ENCODE assay signal across 18 cellular contexts in the genomic region with DNA sequence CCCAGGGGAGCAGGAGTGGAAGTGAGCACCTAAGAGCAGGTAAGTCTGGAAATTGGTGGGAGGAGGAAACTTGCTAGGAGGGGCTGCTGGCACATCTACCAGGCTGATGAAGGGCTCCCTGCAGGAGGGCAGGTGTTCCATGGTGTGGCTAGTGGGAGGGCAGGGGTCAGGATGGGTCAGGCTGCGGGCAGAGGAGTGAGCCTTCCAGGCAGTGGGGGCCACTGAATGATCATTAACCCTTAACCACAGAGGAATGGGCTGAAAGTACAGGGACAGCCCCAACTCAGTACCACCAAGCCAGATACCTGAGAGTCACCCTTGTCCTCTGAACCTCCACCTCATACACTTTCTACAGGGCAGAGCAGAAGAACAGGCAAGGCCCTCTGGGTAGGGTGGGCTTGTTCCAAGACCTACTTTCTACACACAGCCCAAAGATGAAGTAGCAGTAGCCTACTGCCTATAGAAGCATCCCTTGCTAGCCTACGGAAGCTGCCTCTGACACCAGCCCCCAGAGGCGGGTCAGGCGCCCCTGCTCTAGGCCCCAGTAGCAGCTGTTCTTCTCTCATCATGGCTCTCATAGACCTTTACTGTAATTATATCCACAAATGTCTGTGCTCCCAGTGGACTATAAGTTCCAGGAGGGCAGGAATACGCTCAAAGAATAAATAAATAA. TPM values are rescaled to one million over a fixed set of nuclear protein-coding genes. Genes with fewer than 3 reads are reported as not detected.
"Had no signal": no experiment of that assay in that cellular context is flagged by ENCODE, and none has a peak within 500 bp of the region (broad histone marks: within the 10 kb centered on the region; RNA-seq: fewer than 3 reads in every experiment).

No MANE protein-coding gene starts in this region.

- ATAC-seq: activated T-cell treated with anti-CD3 and anti-CD28 coated beads, Interleukin-2, amount 50 U/mL, for 72 hours; gastrocnemius medialis; heart left ventricle; naive thymus-derived CD4-positive, alpha-beta T cell had no signal

- H3K27ac Mint-ChIP-seq: activated CD4-positive, alpha-beta T cell treated with anti-CD3 and anti-CD28 coated beads, Interleukin-2, amount 10 ng/mL, durations not matched to agents 7 days and 5 days; activated naive CD4-positive, alpha-beta T cell treated with anti-CD3 and anti-CD28 coated beads, Interleukin-2, amount 50 U/mL, for 24 hours; activated T-cell treated with anti-CD3 and anti-CD28 coated beads, Interleukin-2, amount 50 U/mL, for 72 hours; naive thymus-derived CD4-positive, alpha-beta T cell had no signal

- H3K36me3 Mint-ChIP-seq: activated naive CD4-positive, alpha-beta T cell treated with anti-CD3 and anti-CD28 coated beads, Interleukin-2, amount 50 U/mL, for 24 hours; naive thymus-derived CD4-positive, alpha-beta T cell had no signal

- H3K27me3 ChIP-seq: gastrocnemius medialis, thyroid gland, uterus had no signal

- H3K9me3 Mint-ChIP-seq: activated CD4-positive, alpha-beta T cell treated with anti-CD3 and anti-CD28 coated beads, Interleukin-2, amount 10 ng/mL, durations not matched to agents 7 days and 5 days; activated naive CD4-positive, alpha-beta T cell treated with anti-CD3 and anti-CD28 coated beads, Interleukin-2, amount 50 U/mL, for 24 hours; activated T-cell treated with anti-CD3 and anti-CD28 coated beads, Interleukin-2, amount 50 U/mL, for 72 hours; naive thymus-derived CD4-positive, alpha-beta T cell had no signal

- H3K9me3 ChIP-seq: gastrocnemius medialis, heart left ventricle, neutrophil, thyroid gland, uterus had no signal

- H3K4me1 ChIP-seq: gastrocnemius medialis, uterus had no signal

- H3K4me3 Mint-ChIP-seq: activated CD4-positive, alpha-beta T cell treated with anti-CD3 and anti-CD28 coated beads, Interleukin-2, amount 10 ng/mL, durations not matched to agents 7 days and 5 days; activated naive CD4-positive, alpha-beta T cell treated with anti-CD3 and anti-CD28 coated beads, Interleukin-2, amount 50 U/mL, for 24 hours; activated T-cell treated with anti-CD3 and anti-CD28 coated beads, Interleukin-2, amount 50 U/mL, for 72 hours; naive thymus-derived CD4-positive, alpha-beta T cell had no signal

- H3K4me3 ChIP-seq: gastrocnemius medialis, heart left ventricle, thyroid gland, uterus had no signal

- DNase-seq: activated CD4-positive, alpha-beta T cell treated with anti-CD3 and anti-CD28 coated beads, Interleukin-2, amount 10 ng/mL, durations not matched to agents 7 days and 5 days; activated gamma-delta T cell; activated T-cell treated with anti-CD3 and anti-CD28 coated beads, Interleukin-2, amount 50 U/mL, for 72 hours; effector CD4-positive, alpha-beta T cell; gastrocnemius medialis; heart left ventricle; mesendoderm; naive thymus-derived CD4-positive, alpha-beta T cell; stimulated activated CD4-positive, alpha-beta T cell treated with anti-CD3 and anti-CD28 coated beads, Interleukin-12 subunit alpha, Interleukin-12 subunit beta, amount 100 ng/mL, for 4 hours; stimulated activated CD4-positive, alpha-beta T cell treated with anti-CD3 and anti-CD28 coated beads, Interleukin-1b, Interleukin-23, amount 100 ng/mL, for 48 hours; stimulated activated CD8-positive, alpha-beta memory T cell treated with anti-CD3 and anti-CD28 coated beads, Interleukin-4, amount 100 ng/mL, for 48 hours; stimulated activated naive CD4-positive, alpha-beta T cell treated with Interleukin-2 at 50 U/mL for 16 hours; T-helper 1 cell; T1000; thyroid gland; uterus had no signal

- H3K36me3 ChIP-seq: gastrocnemius medialis, heart left ventricle, neutrophil, thyroid gland, uterus had no signal

- H3K4me1 Mint-ChIP-seq: activated naive CD4-positive, alpha-beta T cell treated with anti-CD3 and anti-CD28 coated beads, Interleukin-2, amount 50 U/mL, for 24 hours had no signal

- H3K27ac ChIP-seq: gastrocnemius medialis, neutrophil, thyroid gland, uterus had no signal

RNA-seq across cellular contexts. Expression of a gene that starts 4.6 kb away (rescaled TPM):
- total RNA-seq: activated CD4-positive, alpha-beta T cell treated with anti-CD3 and anti-CD28 coated beads, Interleukin-2, amount 10 ng/mL, durations not matched to agents 7 days and 5 days had no signal
